13 cellular contexts compared by ENCODE assay signal in genomic region chr17:20315821-20316220, GRCh38.
"Had no signal": no experiment of that assay in that cellular context is flagged by ENCODE, and none has a peak within 500 bp of the region (broad histone marks: within the 10 kb centered on the region; RNA-seq: fewer than 3 reads in every experiment).

No MANE protein-coding gene starts in this region.

- H3K4me3 ChIP-seq: adrenal gland, mucosa of descending colon, sigmoid colon, suprapubic skin had no signal

- H3K9me3 ChIP-seq: adrenal gland, mucosa of descending colon, sigmoid colon, suprapubic skin had no signal

- H3K36me3 ChIP-seq: adrenal gland, sigmoid colon had no signal

- H3K9me3 Mint-ChIP-seq: activated naive CD4-positive, alpha-beta T cell treated with anti-CD3 and anti-CD28 coated beads, Interleukin-2, amount 10 ng/mL, durations not matched to agents 7 days and 5 days; activated T-helper 17 cell treated with anti-CD3 and anti-CD28 coated beads, Interleukin-2, amount 50 U/mL, for 72 hours; brain; central memory CD8-positive, alpha-beta T cell; natural killer cell treated with Interleukin-12 subunit alpha and Interleukin-12 subunit beta and Interleukin-15 and Interleukin-18, amount 100 ng/mL, for 72 hours; type B pancreatic cell had no signal

- H3K36me3 Mint-ChIP-seq: natural killer cell treated with Interleukin-12 subunit alpha and Interleukin-12 subunit beta and Interleukin-15 and Interleukin-18, amount 100 ng/mL, for 72 hours; type B pancreatic cell had no signal

- DNase-seq: activated naive CD4-positive, alpha-beta T cell treated with anti-CD3 and anti-CD28 coated beads, Interleukin-2, amount 10 ng/mL, durations not matched to agents 7 days and 5 days; adrenal gland; mucosa of descending colon; sigmoid colon; stimulated activated CD4-positive, alpha-beta T cell treated with anti-CD3 and anti-CD28 coated beads, Interleukin-2, amount 100 ng/mL, for 48 hours; stimulated activated naive CD4-positive, alpha-beta T cell treated with Interleukin-2 at 50 U/mL for 16 hours; T-helper 9 cell had no signal

- ATAC-seq: activated T-helper 17 cell treated with anti-CD3 and anti-CD28 coated beads, Interleukin-2, amount 50 U/mL, for 72 hours; mucosa of descending colon; natural killer cell treated with Interleukin-12 subunit alpha and Interleukin-12 subunit beta and Interleukin-15 and Interleukin-18, amount 100 ng/mL, for 72 hours had no signal

- H3K4me1 ChIP-seq: adrenal gland had no signal

- H3K27ac Mint-ChIP-seq: activated naive CD4-positive, alpha-beta T cell treated with anti-CD3 and anti-CD28 coated beads, Interleukin-2, amount 10 ng/mL, durations not matched to agents 7 days and 5 days; activated T-helper 17 cell treated with anti-CD3 and anti-CD28 coated beads, Interleukin-2, amount 50 U/mL, for 72 hours; natural killer cell treated with Interleukin-12 subunit alpha and Interleukin-12 subunit beta and Interleukin-15 and Interleukin-18, amount 100 ng/mL, for 72 hours; type B pancreatic cell had no signal

- H3K27me3 ChIP-seq: adrenal gland, sigmoid colon, suprapubic skin had no signal

- H3K27ac ChIP-seq: adrenal gland, sigmoid colon, suprapubic skin had no signal
